ENCODE assay signal across 8 cellular contexts in the genomic region with DNA sequence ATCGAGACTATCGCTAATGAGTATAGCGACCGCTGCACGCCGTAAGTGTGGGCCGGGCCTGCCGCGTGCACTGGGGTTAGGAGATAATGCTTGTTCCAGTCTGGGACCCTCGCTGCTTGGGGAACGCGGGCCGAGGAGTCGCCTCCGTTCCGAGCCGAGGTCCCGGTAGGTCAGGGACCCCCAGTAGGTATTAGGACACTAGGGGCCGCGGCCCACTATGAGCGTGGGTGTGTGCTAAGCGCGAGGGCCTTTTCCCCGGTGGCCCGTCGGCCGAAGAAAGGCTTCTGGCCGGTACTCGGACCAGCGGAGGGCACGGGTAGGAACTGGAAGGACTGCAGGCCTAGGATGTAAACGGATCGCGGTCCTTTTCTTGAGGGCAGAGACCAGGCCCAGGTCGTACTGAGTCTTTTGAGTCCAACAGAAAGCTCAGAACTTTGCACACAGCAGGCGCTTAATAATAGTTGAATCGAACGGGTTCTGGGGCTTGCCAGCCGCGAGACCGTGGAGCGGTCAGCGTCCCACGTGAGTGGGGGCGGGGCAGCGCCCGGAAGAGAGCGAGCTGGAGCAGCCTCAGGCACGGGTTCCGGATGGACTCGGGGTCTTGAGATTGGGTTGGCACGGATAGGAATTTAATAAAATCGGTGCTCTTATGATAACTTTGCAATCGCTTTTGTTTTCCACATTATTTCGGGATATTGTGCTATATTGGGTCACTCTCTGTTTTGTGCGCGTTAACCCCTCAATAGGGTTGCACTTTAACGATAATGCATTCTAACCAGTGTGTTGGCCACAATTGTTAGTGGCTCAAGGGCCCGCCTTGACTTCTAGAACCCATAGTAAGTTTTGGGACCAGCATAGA. TPM values are rescaled to one million over a fixed set of nuclear protein-coding genes. Genes with fewer than 3 reads are reported as not detected.
DNase-seq lines count a peak whose midpoint lies in the region; ATAC-seq, FAIRE-seq and TF ChIP-seq lines count a peak whose summit lies in the region.

No MANE protein-coding gene starts in this region.

- TSS peak; percentile 62 for BruUV-seq in GM12878 (replicated peaks; lab: Mats Ljungman, UMichigan)

- H3K27me3 ChIP-seq in HUES64 (ENCODE audit: insufficient read depth, low read length), result no peaks in the 10 kb centered on the region
- H3K27me3 ChIP-seq in GM12878 (replicated peaks in 1 of 2; ENCODE audit: control insufficient read depth in 2 of 2, insufficient read depth in 2 of 2, low read length in 1 of 2), result no peaks in the 10 kb centered on the region
- H3K27me3 ChIP-seq in iPS-18a (ENCODE audit: control insufficient read depth, insufficient read depth, low read length), result no peaks in the 10 kb centered on the region
- H3K27me3 ChIP-seq in skeletal muscle satellite cell (ENCODE audit: control insufficient read depth, insufficient read depth, low read length), result no peaks in the 10 kb centered on the region

- ATAC-seq in GM21447 (IDR thresholded peaks at IDR 0.05; ENCODE audit: unreplicated experiment), result peak; percentile 39
- ATAC-seq in GM12878, result peak; percentile 73

- no peak for FAIRE-seq in GM12878 (lab: Jason Lieb, UNC)

- CTCF ChIA-PET in GM12878 (lab: Yijun Ruan, JAX), result interaction anchor here (1.2 kb wide), 1 partner anchor 408 kb away, joined by 4 read pairs; no protein-coding TSS in a partner anchor

- 1% methylated on average over 59 of the region's 59 CpGs for WGBS in HUES64
- WGBS in GM12878 (ENCODE audit: insufficient coverage, insufficient replicate concordance, low lambda C conversion rate, missing lambda C conversion rate), result under 1% methylated on average over 59 of the region's 59 CpGs

- peak overlapping the region; percentile 80 for H3K4me2 ChIP-seq in GM12878 (ENCODE audit: control insufficient read depth, insufficient read depth)
- H3K4me2 ChIP-seq in skeletal muscle satellite cell (ENCODE audit: low read length), result peak overlapping the region; percentile 82

- H3K36me3 ChIP-seq in HUES64 (ENCODE audit: insufficient read depth, low read length) (peaks cover 10% of the 10 kb centered on the region), GM12878 (ENCODE audit: control insufficient read depth in 2 of 2, insufficient read depth in 2 of 2, low read length in 1 of 2) (0 out of 4 replicates have a peak, but pooled peaks cover 0 to 4% of the 10 kb centered on the region in 2 experiments), iPS-18a (ENCODE audit: control insufficient read depth, low read depth, low read length) (no peaks in the 10 kb centered on the region), skeletal muscle satellite cell (ENCODE audit: insufficient read depth, low read length) (no peaks in the 10 kb centered on the region)

- RAD21 ChIA-PET in GM12878 (lab: Charles Lee; ENCODE audit: unreplicated experiment), result interaction anchor here (0.6 to 1.9 kb wide), 5 partner anchors 50 to 276 kb away, joined by 3 to 5 read pairs (median 4); partner anchors contain the start of gene SEPTIN8

- peak overlapping the region; percentile 99 for H3K9ac ChIP-seq in HUES64 (ENCODE audit: low read depth, low read length)
- peak overlapping the region; percentile 100 for H3K9ac ChIP-seq in GM12878 (ENCODE audit: control insufficient read depth, insufficient read depth, low read length)
- H3K9ac ChIP-seq in iPS-18a (ENCODE audit: low read length), result peak overlapping the region; percentile 100
- peak overlapping the region; percentile 98 for H3K9ac ChIP-seq in skeletal muscle satellite cell (ENCODE audit: low read depth, low read length)

- TF ChIP-seq RAD21 in GM12878 (IDR thresholded peaks at IDR 0.05; ENCODE audit: insufficient read depth, low read depth, low read length), result no peak

- peaks cover 69% of the 10 kb centered on the region for H3K79me2 ChIP-seq in GM12878 (ENCODE audit: control insufficient read depth, insufficient read depth, low read length)

- H3K4me3 ChIP-seq in HUES64 (ENCODE audit: low read length) (peak overlapping the region; percentile 93), GM12878 (peak overlapping the region; percentile 94), iPS-18a (ENCODE audit: low read length) (peak overlapping the region; percentile 96), skeletal muscle satellite cell (ENCODE audit: low read length) (peak overlapping the region; percentile 93)

- SMC1A ChIA-PET in GM12878 (lab: Charles Lee; ENCODE audit: uncharacterized antibody, unreplicated experiment), result interaction anchor here (0.7 to 2.8 kb wide), 5 partner anchors 23 to 90 kb away, joined by 3 to 9 read pairs (median 3); partner anchors contain the start of gene AFF4

- TF ChIP-seq CTCF in GM12878 (IDR thresholded peaks at IDR 0.05 in 2 of 3, conservative IDR thresholded peaks at IDR 0.05 in 1 of 3; ENCODE audit: control insufficient read depth in 2 of 3, extremely low read depth in 1 of 3, insufficient read depth in 1 of 3, low read depth in 3 of 3, low read length in 3 of 3), result no peak

- TF ChIP-seq EP300 in GM12878 (IDR thresholded peaks at IDR 0.05; ENCODE audit: borderline replicate concordance in 1 of 2, control insufficient read depth in 1 of 2, low read depth in 2 of 2, low read length in 2 of 2), result no peak

- H3K4me1 ChIP-seq in HUES64 (ENCODE audit: insufficient read depth, low read length), result peaks cover 28% of the 10 kb centered on the region
- H3K4me1 ChIP-seq in GM12878 (ENCODE audit: control insufficient read depth, insufficient read depth, low read length), result no peaks in the 10 kb centered on the region; the same call in 1 of the 2 replicates
- peaks cover 16% of the 10 kb centered on the region for H3K4me1 ChIP-seq in iPS-18a (ENCODE audit: control insufficient read depth, low read depth, low read length)
- peaks cover 26% of the 10 kb centered on the region for H3K4me1 ChIP-seq in skeletal muscle satellite cell (ENCODE audit: control insufficient read depth, insufficient read depth, low read length)

- TF ChIP-seq POLR2A in GM12878 (IDR thresholded peaks at IDR 0.05; ENCODE audit: low read depth, low read length), result no peak; the same call in 1 of the 2 replicates

- in situ Hi-C loops in GM12878 (cut with MboI), result no loop called here

- POLR2A ChIA-PET in GM12878 (lab: Charles Lee), result interaction anchor here (0.5 to 4.6 kb wide), 11 partner anchors 10 to 979 kb away, joined by 3 to 24 read pairs (median 5); partner anchors contain the start of genes AFF4 and ZCCHC10

- H3K27ac ChIP-seq in HUES64 (ENCODE audit: low read depth, low read length) (peak overlapping the region; percentile 99), GM12878 (ENCODE audit: control insufficient read depth, insufficient read depth) (peak overlapping the region; percentile 99), iPS-18a (ENCODE audit: low read length) (peak overlapping the region; percentile 94)

- intact Hi-C loops in GM12878 (cut with micrococcal nuclease; ENCODE audit: unreplicated experiment), result loop anchor here (5.0 kb wide), 1 partner anchor 90 kb away; the partner anchor contains the start of gene AFF4

- DNase-seq in EL (peak; percentile 68), T-helper 9 cell (peak; percentile 9), GM12878 (ENCODE audit: low read depth, low spot score) (no peak), NCI-H2081 treated with DMSO at 0.1 percent for 48 hours (lab: John Stamatoyannopoulos, UW) (no peak)

- H3K9me3 ChIP-seq in HUES64 (ENCODE audit: insufficient read depth, low read depth, low read length), result no peaks in the 10 kb centered on the region
- H3K9me3 ChIP-seq in GM12878 (replicated peaks; ENCODE audit: control insufficient read depth, insufficient read depth, low read length), result no peaks in the 10 kb centered on the region
- H3K9me3 ChIP-seq in iPS-18a (ENCODE audit: control insufficient read depth, low read depth, low read length), result no peaks in the 10 kb centered on the region
- H3K9me3 ChIP-seq in skeletal muscle satellite cell (replicated peaks; ENCODE audit: low read length), result no peaks in the 10 kb centered on the region

- H4K20me1 ChIP-seq in GM12878 (ENCODE audit: control insufficient read depth, insufficient read depth), result no peaks in the 10 kb centered on the region

- H2AFZ ChIP-seq in GM12878 (ENCODE audit: control insufficient read depth, low read depth, low read length), result peak overlapping the region; percentile 57

RNA-seq across cellular contexts. Expression of gene HSPA4, which starts 0.7 kb away (rescaled TPM):
- polyA plus RNA-seq in HUES64 (2013, experiment 1 of 2), result 239 TPM
- 273 TPM for polyA plus RNA-seq in HUES64 (2013, experiment 2 of 2)
- 31.2 and 36.2 TPM in 2 replicates for total RNA-seq in GM12878 (2013; cell fraction: nucleolus; rRNA removed)
- total RNA-seq in GM12878 (2014; rRNA removed) (72.7 and 93.4 TPM in 2 replicates), GM12878 (2014; rRNA removed; fragmentation: Illumina TruSeq; extraction: Trizol) (128 and 135 TPM in 2 replicates), GM12878 (2021) (163 and 166 TPM in 2 replicates)
- 82.2 TPM for polyA plus RNA-seq in GM12878 (2011; ENCODE audit: low read depth)
- polyA plus RNA-seq in GM12878 (2011; rRNA removed) (82.6 and 145 TPM in 2 replicates), GM12878 (2014; fragmentation: Illumina TruSeq; extraction: Trizol) (109 and 122 TPM in 2 replicates), GM12878 (2014; fragmentation: Nextera tagmentation; extraction: Ambion mirVana) (100 to 1,000 TPM in 1 of 2 experiments, 10 to 100 TPM in 1; 69.5 to 123 TPM), GM12878 (2014; rRNA removed) (47.2 and 61.6 TPM in 2 replicates), GM12878 (2016; fragmentation: Nextera tagmentation; extraction: Ambion mirVana) (100 to 1,000 TPM; 202 to 234 TPM)
- polyA plus RNA-seq in GM12878 (2011; cell fraction: cytosol; rRNA removed), result 19.1 and 19.7 TPM in 2 replicates
- polyA plus RNA-seq in GM12878 (2011; cell fraction: nucleus; rRNA removed), result 17.7 and 26.7 TPM in 2 replicates
- polyA plus RNA-seq in GM12878 (2012), result 79.3 and 83.7 TPM in 2 replicates
- 36.7 and 54.7 TPM in 2 replicates for polyA minus RNA-seq in GM12878 (2011; rRNA and poly(A)+ RNA removed)
- 28.3 and 36.0 TPM in 2 replicates for polyA minus RNA-seq in GM12878 (2011; cell fraction: cytosol; rRNA and poly(A)+ RNA removed)
- 9.1 and 13.7 TPM in 2 replicates for polyA minus RNA-seq in GM12878 (2011; cell fraction: nucleus; rRNA and poly(A)+ RNA removed)
- total RNA-seq in skeletal muscle satellite cell (2012; rRNA removed), result 121 and 159 TPM in 2 replicates

RNA-seq across cellular contexts. Expression of gene ZCCHC10, which starts 26.2 kb away (rescaled TPM):
- 29.4 TPM for polyA plus RNA-seq in HUES64 (2013, experiment 1 of 2)
- polyA plus RNA-seq in HUES64 (2013, experiment 2 of 2), result 29.2 TPM
- total RNA-seq in GM12878 (2013; cell fraction: nucleolus; rRNA removed), result 5.1 and 6.8 TPM in 2 replicates
- total RNA-seq in GM12878 (2014; rRNA removed) (16.1 and 16.8 TPM in 2 replicates), GM12878 (2014; rRNA removed; fragmentation: Illumina TruSeq; extraction: Trizol) (33.2 and 35.1 TPM in 2 replicates), GM12878 (2021) (22.9 and 25.8 TPM in 2 replicates)
- polyA plus RNA-seq in GM12878 (2011; ENCODE audit: low read depth), result 77.6 TPM
- polyA plus RNA-seq in GM12878 (2011; rRNA removed) (61.9 and 65.4 TPM in 2 replicates), GM12878 (2014; fragmentation: Illumina TruSeq; extraction: Trizol) (54.6 and 59.8 TPM in 2 replicates), GM12878 (2014; fragmentation: Nextera tagmentation; extraction: Ambion mirVana) (100 to 1,000 TPM; 114 to 117 TPM), GM12878 (2014; rRNA removed) (16.7 and 29.7 TPM in 2 replicates), GM12878 (2016; fragmentation: Nextera tagmentation; extraction: Ambion mirVana) (10 to 100 TPM; 52.3 to 66.1 TPM)
- 29.7 and 40.7 TPM in 2 replicates for polyA plus RNA-seq in GM12878 (2011; cell fraction: cytosol; rRNA removed)
- polyA plus RNA-seq in GM12878 (2011; cell fraction: nucleus; rRNA removed), result 16.4 and 19.1 TPM in 2 replicates
- polyA plus RNA-seq in GM12878 (2012), result 28.7 and 50.2 TPM in 2 replicates
- polyA minus RNA-seq in GM12878 (2011; rRNA and poly(A)+ RNA removed), result 21.1 and 23.9 TPM in 2 replicates
- 9.5 and 10.4 TPM in 2 replicates for polyA minus RNA-seq in GM12878 (2011; cell fraction: cytosol; rRNA and poly(A)+ RNA removed)
- 2.1 and 3.4 TPM in 2 replicates for polyA minus RNA-seq in GM12878 (2011; cell fraction: nucleus; rRNA and poly(A)+ RNA removed)
- total RNA-seq in skeletal muscle satellite cell (2012; rRNA removed), result 9.0 and 10.4 TPM in 2 replicates

Comparison
In these comparisons a context has a peak if more than half of its experiments do, and no peak if none do; other contexts are left out.
1. DNase-seq: peak in EL (single experiment) and T-helper 9 cell (single experiment); none in GM12878 (single experiment) and NCI-H2081 treated with DMSO at 0.1 percent for 48 hours (single experiment).
2. Peak in every context shown above with its lines, with median percentiles within 50 percentile points of each other: H3K27ac ChIP-seq, H3K4me3 ChIP-seq and H3K9ac ChIP-seq.